ENCODE assay signal across 1 cellular context in genomic region chr6:41427642-41428401, GRCh38.
TF ChIP-seq lines count a peak whose summit lies in the region.

No MANE protein-coding gene starts in this region.

TF ChIP-seq in HepG2, 621 proteins besides CTCF, POLR2A, EP300 and RAD21 (continued from another document and continues in another):
- no peak; the same call in 1 of the 2 replicates for TF ChIP-seq PAXIP1 (CRISPR knock-in tag; conservative IDR thresholded peaks at IDR 0.05)
- TF ChIP-seq ZBED4 (CRISPR knock-in tag; IDR thresholded peaks at IDR 0.05; ENCODE audit: borderline replicate concordance): 0 out of 2 replicates have a peak, but pooled peaks have one; percentile 39
- no peak for TF ChIP-seq CCAR2 (optimal IDR thresholded peaks at IDR 0.05; ENCODE audit: low read depth, low read length)
- peak; percentile 94 for TF ChIP-seq ZBTB7B (CRISPR knock-in tag; IDR thresholded peaks at IDR 0.05)
- peak; percentile 86 for TF ChIP-seq PHF21A (CRISPR knock-in tag; IDR thresholded peaks at IDR 0.05)
- 0 out of 2 replicates have a peak, but pooled peaks have one; percentile 60 for TF ChIP-seq ZSCAN20 (CRISPR knock-in tag; IDR thresholded peaks at IDR 0.05; ENCODE audit: borderline replicate concordance)
- no peak for TF ChIP-seq SP2 (CRISPR knock-in tag; IDR thresholded peaks at IDR 0.05)
- no peak for TF ChIP-seq RFX1 (IDR thresholded peaks at IDR 0.05)
- TF ChIP-seq ZNF512 (CRISPR knock-in tag; IDR thresholded peaks at IDR 0.05): no peak
- TF ChIP-seq ZBTB37 (CRISPR knock-in tag; IDR thresholded peaks at IDR 0.05): no peak
- TF ChIP-seq NFE2L2 (IDR thresholded peaks at IDR 0.05; ENCODE audit: low read length): no peak
- TF ChIP-seq TP53 (CRISPR knock-in tag; conservative IDR thresholded peaks at IDR 0.05): no peak
- TF ChIP-seq ZNF773 (CRISPR knock-in tag; IDR thresholded peaks at IDR 0.05; ENCODE audit: borderline replicate concordance): peak; percentile 68; the same call in 1 of the 2 replicates
- TF ChIP-seq PPARG (CRISPR knock-in tag; conservative IDR thresholded peaks at IDR 0.05): no peak; the same call in 1 of the 2 replicates
- TF ChIP-seq MTA1 (CRISPR knock-in tag; IDR thresholded peaks at IDR 0.05; ENCODE audit: borderline replicate concordance): peak; percentile 82; the same call in 1 of the 2 replicates
- 0 out of 2 replicates have a peak, but pooled peaks have one; percentile 38 for TF ChIP-seq ZNF772 (CRISPR knock-in tag; IDR thresholded peaks at IDR 0.05)
- TF ChIP-seq KLF13 (CRISPR knock-in tag; IDR thresholded peaks at IDR 0.05): no peak
- peak; percentile 85 for TF ChIP-seq ZFY (CRISPR knock-in tag; IDR thresholded peaks at IDR 0.05)
- TF ChIP-seq ZNF12 (CRISPR knock-in tag; IDR thresholded peaks at IDR 0.05): no peak
- TF ChIP-seq E2F2 (CRISPR knock-in tag; IDR thresholded peaks at IDR 0.05; ENCODE audit: borderline replicate concordance): no peak
- TF ChIP-seq KLF9 (CRISPR knock-in tag; IDR thresholded peaks at IDR 0.05; ENCODE audit: low read depth): no peak
- no peak for TF ChIP-seq RAD51 (IDR thresholded peaks at IDR 0.05; ENCODE audit: borderline replicate concordance)
- TF ChIP-seq MBNL3 (CRISPR knock-in tag; conservative IDR thresholded peaks at IDR 0.05): no peak
- peak; percentile 43; the same call in 1 of the 2 replicates for TF ChIP-seq STAG1 (CRISPR knock-in tag; IDR thresholded peaks at IDR 0.05)
- TF ChIP-seq NAIF1 (CRISPR knock-in tag; IDR thresholded peaks at IDR 0.05; ENCODE audit: borderline replicate concordance): no peak
- no peak for TF ChIP-seq MNT (IDR thresholded peaks at IDR 0.05)
- no peak for TF ChIP-seq ZNF430 (CRISPR knock-in tag; IDR thresholded peaks at IDR 0.05)
- TF ChIP-seq HOXD1 (CRISPR knock-in tag; IDR thresholded peaks at IDR 0.05): peak; percentile 29
- TF ChIP-seq STAT5B (CRISPR knock-in tag; IDR thresholded peaks at IDR 0.05): no peak
- no peak for TF ChIP-seq ZSCAN22 (CRISPR knock-in tag; IDR thresholded peaks at IDR 0.05)
- TF ChIP-seq ZFX (CRISPR knock-in tag; IDR thresholded peaks at IDR 0.05; ENCODE audit: low read depth): peak; percentile 75
- no peak for TF ChIP-seq SRF (IDR thresholded peaks at IDR 0.05; ENCODE audit: low read depth, low read length)
- no peak for TF ChIP-seq ZNF468 (CRISPR knock-in tag; IDR thresholded peaks at IDR 0.05)
- no peak for TF ChIP-seq ZNF672 (CRISPR knock-in tag; IDR thresholded peaks at IDR 0.05)
- TF ChIP-seq ZSCAN9 (CRISPR knock-in tag; IDR thresholded peaks at IDR 0.05; ENCODE audit: borderline replicate concordance): 0 out of 2 replicates have a peak, but pooled peaks have one; percentile 40
- no peak for TF ChIP-seq SRSF1 (optimal IDR thresholded peaks at IDR 0.05; ENCODE audit: low read depth, low read length)
- TF ChIP-seq DMAP1 (CRISPR knock-in tag; IDR thresholded peaks at IDR 0.05): no peak
- peak; percentile 10; the same call in 1 of the 2 replicates for TF ChIP-seq PHF8 (CRISPR knock-in tag; IDR thresholded peaks at IDR 0.05)
- TF ChIP-seq ZNF660 (CRISPR knock-in tag; IDR thresholded peaks at IDR 0.05; ENCODE audit: borderline replicate concordance, low read depth): no peak
- TF ChIP-seq ZNF318 (CRISPR knock-in tag; IDR thresholded peaks at IDR 0.05): peak; percentile 48; the same call in 1 of the 2 replicates
- TF ChIP-seq ARNTL (CRISPR knock-in tag; IDR thresholded peaks at IDR 0.05): no peak
- no peak for TF ChIP-seq CBX2 (IDR thresholded peaks at IDR 0.05; ENCODE audit: low read depth, low read length)
- TF ChIP-seq CBX2 (CRISPR knock-in tag; IDR thresholded peaks at IDR 0.05; ENCODE audit: low read depth): no peak
- no peak for TF ChIP-seq ZNF703 (CRISPR knock-in tag; IDR thresholded peaks at IDR 0.05; ENCODE audit: borderline replicate concordance)
